In genomic region chr6:138403801-138404665, GRCh38 we compare ENCODE assay signal across 1 cellular context.
TF ChIP-seq lines count a peak whose summit lies in the region.

Gene HEBP2 (plus strand): TSS chr6:138404223. CDS start chr6:138404496, 273 bp downstream.

TF ChIP-seq in HepG2, 621 proteins besides CTCF, POLR2A, EP300 and RAD21 (continued from another document and continues in another):
- TF ChIP-seq GRHL1 (CRISPR knock-in tag; conservative IDR thresholded peaks at IDR 0.05) (no peak), E2F1 (CRISPR knock-in tag; IDR thresholded peaks at IDR 0.05) (peak; percentile 86), SP1 (IDR thresholded peaks at IDR 0.05) (no peak), SP1 (CRISPR knock-in tag; IDR thresholded peaks at IDR 0.05) (peak; percentile 66), HNF4A (CRISPR knock-in tag; IDR thresholded peaks at IDR 0.05) (peak; percentile 25; the same call in 1 of the 2 replicates), ZNF878 (CRISPR knock-in tag; IDR thresholded peaks at IDR 0.05) (peak; percentile 82), ZC3H13 (CRISPR knock-in tag; IDR thresholded peaks at IDR 0.05) (peak; percentile 23; the same call in 1 of the 2 replicates), ZNF775 (CRISPR knock-in tag; IDR thresholded peaks at IDR 0.05; ENCODE audit: borderline replicate concordance) (0 out of 2 replicates have a peak, but pooled peaks have one; percentile 44), JUND (CRISPR knock-in tag; IDR thresholded peaks at IDR 0.05) (0 out of 2 replicates have a peak, but pooled peaks have one; percentile 44), ZNF451 (CRISPR knock-in tag; IDR thresholded peaks at IDR 0.05) (peak; percentile 66; the same call in 1 of the 2 replicates), E2F2 (CRISPR knock-in tag; IDR thresholded peaks at IDR 0.05; ENCODE audit: borderline replicate concordance) (0 out of 2 replicates have a peak, but pooled peaks have one; percentile 78), ZNF33B (CRISPR knock-in tag; IDR thresholded peaks at IDR 0.05) (0 out of 2 replicates have a peak, but pooled peaks have one; percentile 31), HMG20A (CRISPR knock-in tag; IDR thresholded peaks at IDR 0.05; ENCODE audit: borderline replicate concordance) (no peak; the same call in 1 of the 2 replicates), PCBP1 (IDR thresholded peaks at IDR 0.05; ENCODE audit: borderline replicate concordance, low read depth, low read length) (no peak), FOXA3 (CRISPR knock-in tag; IDR thresholded peaks at IDR 0.05) (peak; percentile 77), MTF2 (CRISPR knock-in tag; IDR thresholded peaks at IDR 0.05; ENCODE audit: borderline replicate concordance) (no peak), CBX1 (IDR thresholded peaks at IDR 0.05; ENCODE audit: low read depth) (peak; percentile 74), ZNF12 (CRISPR knock-in tag; IDR thresholded peaks at IDR 0.05) (0 out of 2 replicates have a peak, but pooled peaks have one; percentile 62), SIX1 (CRISPR knock-in tag; IDR thresholded peaks at IDR 0.05; ENCODE audit: borderline replicate concordance) (no peak; the same call in 1 of the 2 replicates), POLR2AphosphoS2 (IDR thresholded peaks at IDR 0.05; ENCODE audit: low read depth, low read length) (no peak), ZMYM3 (CRISPR knock-in tag; IDR thresholded peaks at IDR 0.05) (peak; percentile 31; the same call in 1 of the 2 replicates), KDM1A (CRISPR knock-in tag; IDR thresholded peaks at IDR 0.05) (no peak), NAIF1 (CRISPR knock-in tag; IDR thresholded peaks at IDR 0.05; ENCODE audit: borderline replicate concordance) (no peak; the same call in 1 of the 2 replicates), SMARCC2 (IDR thresholded peaks at IDR 0.05) (no peak; the same call in 1 of the 2 replicates), ZNF558 (CRISPR knock-in tag; IDR thresholded peaks at IDR 0.05; ENCODE audit: borderline replicate concordance) (peak; percentile 85; the same call in 1 of the 2 replicates), MAF1 (CRISPR knock-in tag; IDR thresholded peaks at IDR 0.05; ENCODE audit: borderline replicate concordance) (peak; percentile 82; the same call in 1 of the 2 replicates), TAF1 (CRISPR knock-in tag; IDR thresholded peaks at IDR 0.05) (peak; percentile 67), PTBP1 (IDR thresholded peaks at IDR 0.05; ENCODE audit: low read depth, low read length, poor library complexity, severe bottlenecking) (peak; percentile 19), ISL2 (CRISPR knock-in tag; IDR thresholded peaks at IDR 0.05) (peak; percentile 78), TSC22D2 (CRISPR knock-in tag; IDR thresholded peaks at IDR 0.05; ENCODE audit: borderline replicate concordance) (no peak; the same call in 1 of the 2 replicates), ZNF562 (CRISPR knock-in tag; IDR thresholded peaks at IDR 0.05; ENCODE audit: borderline replicate concordance) (peak; percentile 28; the same call in 1 of the 2 replicates), ZNF414 (CRISPR knock-in tag; IDR thresholded peaks at IDR 0.05) (no peak; the same call in 1 of the 2 replicates)
- TF ChIP-seq, protein P1, sequence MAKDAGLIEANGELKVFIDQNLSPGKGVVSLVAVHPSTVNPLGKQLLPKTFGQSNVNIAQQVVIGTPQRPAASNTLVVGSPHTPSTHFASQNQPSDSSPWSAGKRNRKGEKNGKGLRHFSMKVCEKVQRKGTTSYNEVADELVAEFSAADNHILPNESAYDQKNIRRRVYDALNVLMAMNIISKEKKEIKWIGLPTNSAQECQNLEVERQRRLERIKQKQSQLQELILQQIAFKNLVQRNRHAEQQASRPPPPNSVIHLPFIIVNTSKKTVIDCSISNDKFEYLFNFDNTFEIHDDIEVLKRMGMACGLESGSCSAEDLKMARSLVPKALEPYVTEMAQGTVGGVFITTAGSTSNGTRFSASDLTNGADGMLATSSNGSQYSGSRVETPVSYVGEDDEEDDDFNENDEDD (CRISPR knock-in tag; IDR thresholded peaks at IDR 0.05; ENCODE audit: borderline replicate concordance) = peak; percentile 89
- TF ChIP-seq, protein P2, sequence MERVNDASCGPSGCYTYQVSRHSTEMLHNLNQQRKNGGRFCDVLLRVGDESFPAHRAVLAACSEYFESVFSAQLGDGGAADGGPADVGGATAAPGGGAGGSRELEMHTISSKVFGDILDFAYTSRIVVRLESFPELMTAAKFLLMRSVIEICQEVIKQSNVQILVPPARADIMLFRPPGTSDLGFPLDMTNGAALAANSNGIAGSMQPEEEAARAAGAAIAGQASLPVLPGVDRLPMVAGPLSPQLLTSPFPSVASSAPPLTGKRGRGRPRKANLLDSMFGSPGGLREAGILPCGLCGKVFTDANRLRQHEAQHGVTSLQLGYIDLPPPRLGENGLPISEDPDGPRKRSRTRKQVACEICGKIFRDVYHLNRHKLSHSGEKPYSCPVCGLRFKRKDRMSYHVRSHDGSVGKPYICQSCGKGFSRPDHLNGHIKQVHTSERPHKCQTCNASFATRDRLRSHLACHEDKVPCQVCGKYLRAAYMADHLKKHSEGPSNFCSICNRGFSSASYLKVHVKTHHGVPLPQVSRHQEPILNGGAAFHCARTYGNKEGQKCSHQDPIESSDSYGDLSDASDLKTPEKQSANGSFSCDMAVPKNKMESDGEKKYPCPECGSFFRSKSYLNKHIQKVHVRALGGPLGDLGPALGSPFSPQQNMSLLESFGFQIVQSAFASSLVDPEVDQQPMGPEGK (CRISPR knock-in tag; IDR thresholded peaks at IDR 0.05) = peak; percentile 97
- TF ChIP-seq, protein P3, sequence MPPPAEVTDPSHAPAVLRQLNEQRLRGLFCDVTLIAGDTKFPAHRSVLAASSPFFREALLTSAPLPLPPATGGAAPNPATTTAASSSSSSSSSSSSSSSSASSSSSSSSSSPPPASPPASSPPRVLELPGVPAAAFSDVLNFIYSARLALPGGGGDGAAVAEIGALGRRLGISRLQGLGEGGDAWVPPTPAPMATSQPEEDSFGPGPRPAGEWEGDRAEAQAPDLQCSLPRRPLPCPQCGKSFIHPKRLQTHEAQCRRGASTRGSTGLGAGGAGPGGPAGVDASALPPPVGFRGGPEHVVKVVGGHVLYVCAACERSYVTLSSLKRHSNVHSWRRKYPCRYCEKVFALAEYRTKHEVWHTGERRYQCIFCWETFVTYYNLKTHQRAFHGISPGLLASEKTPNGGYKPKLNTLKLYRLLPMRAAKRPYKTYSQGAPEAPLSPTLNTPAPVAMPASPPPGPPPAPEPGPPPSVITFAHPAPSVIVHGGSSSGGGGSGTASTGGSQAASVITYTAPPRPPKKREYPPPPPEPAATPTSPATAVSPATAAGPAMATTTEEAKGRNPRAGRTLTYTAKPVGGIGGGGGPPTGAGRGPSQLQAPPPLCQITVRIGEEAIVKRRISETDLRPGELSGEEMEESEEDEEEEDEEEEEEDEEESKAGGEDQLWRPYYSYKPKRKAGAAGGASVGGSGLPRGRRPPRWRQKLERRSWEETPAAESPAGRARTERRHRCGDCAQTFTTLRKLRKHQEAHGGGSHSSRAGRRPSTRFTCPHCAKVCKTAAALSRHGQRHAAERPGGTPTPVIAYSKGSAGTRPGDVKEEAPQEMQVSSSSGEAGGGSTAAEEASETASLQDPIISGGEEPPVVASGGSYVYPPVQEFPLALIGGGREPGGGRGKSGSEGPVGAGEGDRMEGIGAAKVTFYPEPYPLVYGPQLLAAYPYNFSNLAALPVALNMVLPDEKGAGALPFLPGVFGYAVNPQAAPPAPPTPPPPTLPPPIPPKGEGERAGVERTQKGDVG (CRISPR knock-in tag; IDR thresholded peaks at IDR 0.05; ENCODE audit: borderline replicate concordance) = no peak; the same call in 1 of the 2 replicates
- TF ChIP-seq, protein P4, sequence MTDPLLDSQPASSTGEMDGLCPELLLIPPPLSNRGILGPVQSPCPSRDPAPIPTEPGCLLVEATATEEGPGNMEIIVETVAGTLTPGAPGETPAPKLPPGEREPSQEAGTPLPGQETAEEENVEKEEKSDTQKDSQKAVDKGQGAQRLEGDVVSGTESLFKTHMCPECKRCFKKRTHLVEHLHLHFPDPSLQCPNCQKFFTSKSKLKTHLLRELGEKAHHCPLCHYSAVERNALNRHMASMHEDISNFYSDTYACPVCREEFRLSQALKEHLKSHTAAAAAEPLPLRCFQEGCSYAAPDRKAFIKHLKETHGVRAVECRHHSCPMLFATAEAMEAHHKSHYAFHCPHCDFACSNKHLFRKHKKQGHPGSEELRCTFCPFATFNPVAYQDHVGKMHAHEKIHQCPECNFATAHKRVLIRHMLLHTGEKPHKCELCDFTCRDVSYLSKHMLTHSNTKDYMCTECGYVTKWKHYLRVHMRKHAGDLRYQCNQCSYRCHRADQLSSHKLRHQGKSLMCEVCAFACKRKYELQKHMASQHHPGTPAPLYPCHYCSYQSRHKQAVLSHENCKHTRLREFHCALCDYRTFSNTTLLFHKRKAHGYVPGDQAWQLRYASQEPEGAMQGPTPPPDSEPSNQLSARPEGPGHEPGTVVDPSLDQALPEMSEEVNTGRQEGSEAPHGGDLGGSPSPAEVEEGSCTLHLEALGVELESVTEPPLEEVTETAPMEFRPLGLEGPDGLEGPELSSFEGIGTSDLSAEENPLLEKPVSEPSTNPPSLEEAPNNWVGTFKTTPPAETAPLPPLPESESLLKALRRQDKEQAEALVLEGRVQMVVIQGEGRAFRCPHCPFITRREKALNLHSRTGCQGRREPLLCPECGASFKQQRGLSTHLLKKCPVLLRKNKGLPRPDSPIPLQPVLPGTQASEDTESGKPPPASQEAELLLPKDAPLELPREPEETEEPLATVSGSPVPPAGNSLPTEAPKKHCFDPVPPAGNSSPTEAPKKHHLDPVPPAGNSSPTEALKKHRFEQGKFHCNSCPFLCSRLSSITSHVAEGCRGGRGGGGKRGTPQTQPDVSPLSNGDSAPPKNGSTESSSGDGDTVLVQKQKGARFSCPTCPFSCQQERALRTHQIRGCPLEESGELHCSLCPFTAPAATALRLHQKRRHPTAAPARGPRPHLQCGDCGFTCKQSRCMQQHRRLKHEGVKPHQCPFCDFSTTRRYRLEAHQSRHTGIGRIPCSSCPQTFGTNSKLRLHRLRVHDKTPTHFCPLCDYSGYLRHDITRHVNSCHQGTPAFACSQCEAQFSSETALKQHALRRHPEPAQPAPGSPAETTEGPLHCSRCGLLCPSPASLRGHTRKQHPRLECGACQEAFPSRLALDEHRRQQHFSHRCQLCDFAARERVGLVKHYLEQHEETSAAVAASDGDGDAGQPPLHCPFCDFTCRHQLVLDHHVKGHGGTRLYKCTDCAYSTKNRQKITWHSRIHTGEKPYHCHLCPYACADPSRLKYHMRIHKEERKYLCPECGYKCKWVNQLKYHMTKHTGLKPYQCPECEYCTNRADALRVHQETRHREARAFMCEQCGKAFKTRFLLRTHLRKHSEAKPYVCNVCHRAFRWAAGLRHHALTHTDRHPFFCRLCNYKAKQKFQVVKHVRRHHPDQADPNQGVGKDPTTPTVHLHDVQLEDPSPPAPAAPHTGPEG (CRISPR knock-in tag; IDR thresholded peaks at IDR 0.05) = peak; percentile 84; the same call in 1 of the 2 replicates
- TF ChIP-seq, protein P5, sequence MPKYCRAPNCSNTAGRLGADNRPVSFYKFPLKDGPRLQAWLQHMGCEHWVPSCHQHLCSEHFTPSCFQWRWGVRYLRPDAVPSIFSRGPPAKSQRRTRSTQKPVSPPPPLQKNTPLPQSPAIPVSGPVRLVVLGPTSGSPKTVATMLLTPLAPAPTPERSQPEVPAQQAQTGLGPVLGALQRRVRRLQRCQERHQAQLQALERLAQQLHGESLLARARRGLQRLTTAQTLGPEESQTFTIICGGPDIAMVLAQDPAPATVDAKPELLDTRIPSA (CRISPR knock-in tag; IDR thresholded peaks at IDR 0.05; ENCODE audit: borderline replicate concordance) = peak; percentile 10; the same call in 1 of the 2 replicates
- TF ChIP-seq, protein P6, sequence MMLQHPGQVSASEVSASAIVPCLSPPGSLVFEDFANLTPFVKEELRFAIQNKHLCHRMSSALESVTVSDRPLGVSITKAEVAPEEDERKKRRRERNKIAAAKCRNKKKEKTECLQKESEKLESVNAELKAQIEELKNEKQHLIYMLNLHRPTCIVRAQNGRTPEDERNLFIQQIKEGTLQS (CRISPR knock-in tag; IDR thresholded peaks at IDR 0.05) = peak; percentile 6; the same call in 1 of the 2 replicates
- TF ChIP-seq, protein P7, sequence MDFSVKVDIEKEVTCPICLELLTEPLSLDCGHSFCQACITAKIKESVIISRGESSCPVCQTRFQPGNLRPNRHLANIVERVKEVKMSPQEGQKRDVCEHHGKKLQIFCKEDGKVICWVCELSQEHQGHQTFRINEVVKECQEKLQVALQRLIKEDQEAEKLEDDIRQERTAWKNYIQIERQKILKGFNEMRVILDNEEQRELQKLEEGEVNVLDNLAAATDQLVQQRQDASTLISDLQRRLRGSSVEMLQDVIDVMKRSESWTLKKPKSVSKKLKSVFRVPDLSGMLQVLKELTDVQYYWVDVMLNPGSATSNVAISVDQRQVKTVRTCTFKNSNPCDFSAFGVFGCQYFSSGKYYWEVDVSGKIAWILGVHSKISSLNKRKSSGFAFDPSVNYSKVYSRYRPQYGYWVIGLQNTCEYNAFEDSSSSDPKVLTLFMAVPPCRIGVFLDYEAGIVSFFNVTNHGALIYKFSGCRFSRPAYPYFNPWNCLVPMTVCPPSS (IDR thresholded peaks at IDR 0.05) = no peak
